ENCODE assay signal across 8 cellular contexts in genomic region chr12:68358532-68359485, GRCh38. TPM values are rescaled to one million over a fixed set of nuclear protein-coding genes. Genes with fewer than 3 reads are reported as not detected.
A peak's percentile ranks its signal among the peaks of the same experiment; 100 is the strongest.
DNase-seq lines count a peak whose midpoint lies in the region; TF ChIP-seq lines count a peak whose summit lies in the region.

No MANE protein-coding gene starts in this region.

- no peak overlapping the region for H3K27ac ChIP-seq in HEK293 (ENCODE audit: extremely low read depth, low read depth, low read length)

- TF ChIP-seq CTCF in HEK293 (tag by site-specific recombination; IDR thresholded peaks at IDR 0.05): peak; percentile 55
- peak; percentile 71 for TF ChIP-seq CTCF in LNCaP clone FGC (IDR thresholded peaks at IDR 0.05; ENCODE audit: control insufficient read depth, extremely low read depth, insufficient read depth)
- peak; percentile 56 for TF ChIP-seq CTCF in MCF 10A (IDR thresholded peaks at IDR 0.05; ENCODE audit: unreplicated experiment)

- POLR2A ChIA-PET in HEK293 (lab: Yijun Ruan, JAX): no interaction called here
- POLR2A ChIA-PET in MCF 10A (lab: Yijun Ruan, JAX): interaction anchor here (0.9 to 2.2 kb wide), 8 partner anchors 22 to 387 kb away, joined by 3 to 12 read pairs (median 6); partner anchors contain the start of genes MDM1, NUP107, RAP1B and SLC35E3

- H3K9me3 Mint-ChIP-seq in MCF 10A (ENCODE audit: unreplicated experiment): no peaks in the 10 kb centered on the region

- DNase-seq in SIG-M5 treated with dmso at 0.1 percent for 504 hours (lab: John Stamatoyannopoulos, UW; ENCODE audit: unreplicated experiment) (peak; percentile 76), SIG-M5 (lab: John Stamatoyannopoulos, UW) (no peak), LNCaP clone FGC (ENCODE audit: low read depth) (peak; percentile 60), T-helper 22 cell (ENCODE audit: low read depth) (peak; percentile 8), MCF 10A (ENCODE audit: unreplicated experiment) (peak; percentile 76), inferior parietal cortex (ENCODE audit: extremely low spot score) (peak; percentile 82)
- peak; percentile 26 to 57 for DNase-seq in stimulated activated CD4-positive, alpha-beta T cell treated with anti-CD3 and anti-CD28 coated beads, Interleukin-1b, Interleukin-23, amount 100 ng/mL, for 4 hours (ENCODE audit: low read depth in 2 of 2)

- BruUV-seq in MCF 10A (replicated peaks; lab: Mats Ljungman, UMichigan): no TSS peak

- no peaks in the 10 kb centered on the region for H3K9me3 ChIP-seq in HEK293 (ENCODE audit: control insufficient read depth, insufficient read depth, low read depth, low read length)

- H3K36me3 Mint-ChIP-seq in MCF 10A (ENCODE audit: insufficient read depth, unreplicated experiment): no peaks in the 10 kb centered on the region

- no peaks in the 10 kb centered on the region for H3K4me1 ChIP-seq in HEK293 (ENCODE audit: control insufficient read depth, insufficient read depth, low read length)

- no peak overlapping the region for H3K4me3 Mint-ChIP-seq in MCF 10A (ENCODE audit: unreplicated experiment)

- H3K36me3 ChIP-seq in HEK293 (ENCODE audit: control insufficient read depth in 2 of 2, insufficient read depth in 1 of 2, low read length in 2 of 2): no peaks in the 10 kb centered on the region

- H3K4me1 Mint-ChIP-seq in MCF 10A (ENCODE audit: insufficient read depth, unreplicated experiment): peaks cover 4% of the 10 kb centered on the region

- intact Hi-C loops in MCF 10A (cut with micrococcal nuclease): loop anchor here (1.0 to 2.0 kb wide), 2 partner anchors 327 to 388 kb away; partner anchors contain the start of genes NUP107 and SLC35E3

- H3K27ac Mint-ChIP-seq in MCF 10A (ENCODE audit: low read depth, unreplicated experiment): no peak overlapping the region

- H3K4me3 ChIP-seq in HEK293 (ENCODE audit: low read depth, low read length): no peak overlapping the region
- no peak overlapping the region for H3K4me3 ChIP-seq in LNCaP clone FGC (ENCODE audit: low read depth, low read length)

- CTCF ChIA-PET in HEK293 (lab: Yijun Ruan, JAX) (interaction anchor here (0.5 to 1.5 kb wide), 17 partner anchors 10 to 753 kb away, joined by 3 to 5 read pairs (median 3); no protein-coding TSS in a partner anchor), MCF 10A (lab: Yijun Ruan, JAX) (interaction anchor here (0.6 to 2.8 kb wide), 31 partner anchors 9 to 369 kb away, joined by 3 to 10 read pairs (median 4); partner anchors contain the start of gene NUP107)

- H3K27me3 Mint-ChIP-seq in MCF 10A (ENCODE audit: insufficient read depth, unreplicated experiment): no peaks in the 10 kb centered on the region

TF ChIP-seq in HEK293, 187 proteins besides CTCF, POLR2A, EP300 and RAD21 (continues in another document):
- TF ChIP-seq ZNF561 (tag by site-specific recombination; IDR thresholded peaks at IDR 0.05; ENCODE audit: borderline replicate concordance) (peak; percentile 75; the same call in 1 of the 2 replicates), ZNF791 (tag by site-specific recombination; IDR thresholded peaks at IDR 0.05) (no peak), ZNF843 (tag by site-specific recombination; IDR thresholded peaks at IDR 0.05) (peak; percentile 34; the same call in 1 of the 2 replicates), ZNF416 (tag by site-specific recombination; IDR thresholded peaks at IDR 0.05) (no peak), ZNF37A (tag by site-specific recombination; IDR thresholded peaks at IDR 0.05) (0 out of 2 replicates have a peak, but pooled peaks have one; percentile 16), FEZF1 (tag by site-specific recombination; IDR thresholded peaks at IDR 0.05) (peak; percentile 34; the same call in 1 of the 2 replicates), ZNF223 (tag by site-specific recombination; IDR thresholded peaks at IDR 0.05) (no peak), ZEB2 (tag by site-specific recombination; IDR thresholded peaks at IDR 0.05) (peak; percentile 42; the same call in 1 of the 2 replicates), KLF16 (tag by site-specific recombination; IDR thresholded peaks at IDR 0.05) (no peak), TCF7L2 (IDR thresholded peaks at IDR 0.05; ENCODE audit: borderline replicate concordance, low read depth, low read length) (peak; percentile 73; the same call in 1 of the 2 replicates), ZNF266 (tag by site-specific recombination; IDR thresholded peaks at IDR 0.05; ENCODE audit: low read depth) (no peak), ZNF394 (tag by site-specific recombination; IDR thresholded peaks at IDR 0.05; ENCODE audit: borderline replicate concordance) (0 out of 2 replicates have a peak, but pooled peaks have one; percentile 24), HOXC10 (CRISPR knock-in tag; IDR thresholded peaks at IDR 0.05) (no peak), ZNF664 (tag by site-specific recombination; IDR thresholded peaks at IDR 0.05) (peak; percentile 98), YY2 (tag by site-specific recombination; IDR thresholded peaks at IDR 0.05) (no peak), ZNF654 (tag by site-specific recombination; IDR thresholded peaks at IDR 0.05; ENCODE audit: low read depth) (peak; percentile 86), TRIM28 (IDR thresholded peaks at IDR 0.05; ENCODE audit: borderline replicate concordance, low read length) (peak; percentile 59), ZSCAN4 (tag by site-specific recombination; IDR thresholded peaks at IDR 0.05) (no peak), ZNF610 (tag by site-specific recombination; IDR thresholded peaks at IDR 0.05; ENCODE audit: borderline replicate concordance) (no peak), ZNF704 (tag by site-specific recombination; IDR thresholded peaks at IDR 0.05) (no peak), ZNF133 (tag by site-specific recombination; IDR thresholded peaks at IDR 0.05) (no peak), ZNF302 (tag by site-specific recombination; IDR thresholded peaks at IDR 0.05; ENCODE audit: low read depth) (no peak), ZBTB21 (tag by site-specific recombination; IDR thresholded peaks at IDR 0.05) (no peak), ZNF335 (tag by site-specific recombination; conservative IDR thresholded peaks at IDR 0.05) (peak; percentile 59), GFI1B (tag by site-specific recombination; IDR thresholded peaks at IDR 0.05) (peak; percentile 84), ZBTB8A (tag by site-specific recombination; IDR thresholded peaks at IDR 0.05) (peak; percentile 11; the same call in 1 of the 2 replicates), ZNF2 (tag by site-specific recombination; IDR thresholded peaks at IDR 0.05) (peak; percentile 26; the same call in 1 of the 2 replicates), ZNF140 (tag by site-specific recombination; IDR thresholded peaks at IDR 0.05) (no peak), KLF9 (tag by site-specific recombination; IDR thresholded peaks at IDR 0.05; ENCODE audit: low read depth) (no peak), PBX3 (CRISPR knock-in tag; IDR thresholded peaks at IDR 0.05) (no peak), ZNF660 (tag by site-specific recombination; IDR thresholded peaks at IDR 0.05) (peak; percentile 86)
- TF ChIP-seq, protein P1, sequence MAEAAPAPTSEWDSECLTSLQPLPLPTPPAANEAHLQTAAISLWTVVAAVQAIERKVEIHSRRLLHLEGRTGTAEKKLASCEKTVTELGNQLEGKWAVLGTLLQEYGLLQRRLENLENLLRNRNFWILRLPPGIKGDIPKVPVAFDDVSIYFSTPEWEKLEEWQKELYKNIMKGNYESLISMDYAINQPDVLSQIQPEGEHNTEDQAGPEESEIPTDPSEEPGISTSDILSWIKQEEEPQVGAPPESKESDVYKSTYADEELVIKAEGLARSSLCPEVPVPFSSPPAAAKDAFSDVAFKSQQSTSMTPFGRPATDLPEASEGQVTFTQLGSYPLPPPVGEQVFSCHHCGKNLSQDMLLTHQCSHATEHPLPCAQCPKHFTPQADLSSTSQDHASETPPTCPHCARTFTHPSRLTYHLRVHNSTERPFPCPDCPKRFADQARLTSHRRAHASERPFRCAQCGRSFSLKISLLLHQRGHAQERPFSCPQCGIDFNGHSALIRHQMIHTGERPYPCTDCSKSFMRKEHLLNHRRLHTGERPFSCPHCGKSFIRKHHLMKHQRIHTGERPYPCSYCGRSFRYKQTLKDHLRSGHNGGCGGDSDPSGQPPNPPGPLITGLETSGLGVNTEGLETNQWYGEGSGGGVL (tag by site-specific recombination; IDR thresholded peaks at IDR 0.05): peak; percentile 63

RNA-seq across cellular contexts. Expression of gene MDM1, which starts 26.6 kb away (rescaled TPM):
- 11.8 and 17.5 TPM in 2 replicates for total RNA-seq in MCF 10A (2022)
